7 cellular contexts compared by ENCODE assay signal in the genomic region with DNA sequence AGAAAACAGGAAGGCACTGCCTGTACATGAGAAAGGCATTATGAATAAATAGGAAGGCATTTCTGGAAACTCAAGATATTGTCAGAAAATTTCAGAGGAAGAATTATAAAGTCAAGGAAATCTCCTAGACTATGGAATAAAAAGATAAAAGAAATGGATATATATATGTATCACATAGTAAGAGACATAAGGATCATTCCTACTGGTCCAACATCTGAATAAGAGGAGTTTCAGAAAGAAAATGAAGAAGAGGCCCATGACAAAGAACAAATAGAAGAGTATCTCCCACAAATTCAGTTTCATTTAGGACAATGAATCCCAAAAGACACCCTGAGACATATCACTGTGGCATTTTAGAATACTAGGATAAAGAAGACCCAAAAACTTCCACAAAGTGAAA.
"Had no signal": no experiment of that assay in that cellular context is flagged by ENCODE, and none has a peak within 500 bp of the region (broad histone marks: within the 10 kb centered on the region; RNA-seq: fewer than 3 reads in every experiment).

No MANE protein-coding gene starts in this region.

- H3K4me3 ChIP-seq: K562 had no signal

- H3K27ac Mint-ChIP-seq: IgD-negative memory B cell had no signal

- ATAC-seq: HepG2, K562 had no signal

- H3K4me3 Mint-ChIP-seq: IgD-negative memory B cell had no signal

- H3K27me3 Mint-ChIP-seq: IgD-negative memory B cell had no signal

- DNase-seq: IMR-90, KBM-7, KG1 had no signal

- H3K27ac ChIP-seq: HL-60 had no signal
